1 cellular context compared by ENCODE assay signal in the genomic region with DNA sequence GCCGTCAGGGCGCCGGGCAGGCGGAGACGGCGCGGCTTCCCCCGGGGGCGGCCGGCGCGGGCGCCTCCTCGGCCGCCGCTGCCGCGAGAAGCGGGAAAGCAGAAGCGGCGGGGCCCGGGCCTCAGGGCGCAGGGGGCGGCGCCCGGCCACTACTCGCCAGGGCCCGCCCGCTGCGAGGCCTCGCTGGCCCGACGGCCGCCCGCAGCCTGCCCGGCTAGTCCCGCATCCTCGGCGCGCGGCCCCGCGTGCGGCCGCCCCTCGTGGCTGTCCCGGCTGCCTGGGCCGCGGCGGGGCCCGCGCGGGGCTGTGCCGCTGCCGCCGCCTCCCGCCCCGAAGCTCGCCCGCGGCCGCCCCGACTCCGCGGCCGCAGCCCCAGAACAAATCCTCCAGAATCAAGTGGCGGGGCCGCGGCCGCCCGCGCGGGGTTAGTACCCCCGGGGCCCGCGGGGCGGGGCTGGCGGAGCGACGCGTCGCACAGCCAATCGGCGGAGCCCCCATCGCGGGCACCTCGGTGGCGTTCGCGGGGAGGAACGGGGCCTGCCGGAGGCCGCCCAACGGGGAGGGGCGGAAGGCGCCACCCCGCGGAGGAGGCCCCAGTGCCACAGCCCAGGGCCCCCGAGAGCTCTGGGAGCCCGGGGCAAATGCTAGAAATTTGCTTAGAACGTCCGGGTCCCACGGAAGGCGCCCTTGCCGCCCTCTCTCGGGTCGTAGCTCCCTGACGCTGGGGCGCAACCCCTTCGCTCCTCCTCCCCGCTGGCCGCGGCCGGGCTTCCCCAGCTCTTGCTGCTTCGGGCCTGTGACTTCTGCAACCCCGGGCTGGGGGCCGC.
TF ChIP-seq lines count a peak whose summit lies in the region.

A gene (minus strand): TSS at position 401 of the 827 bp plus-strand sequence. CDS start 408 bp downstream, outside the sequence.

TF ChIP-seq in HEK293, 187 proteins besides CTCF, POLR2A, EP300 and RAD21 (continued from another document):
- TF ChIP-seq, protein P1, sequence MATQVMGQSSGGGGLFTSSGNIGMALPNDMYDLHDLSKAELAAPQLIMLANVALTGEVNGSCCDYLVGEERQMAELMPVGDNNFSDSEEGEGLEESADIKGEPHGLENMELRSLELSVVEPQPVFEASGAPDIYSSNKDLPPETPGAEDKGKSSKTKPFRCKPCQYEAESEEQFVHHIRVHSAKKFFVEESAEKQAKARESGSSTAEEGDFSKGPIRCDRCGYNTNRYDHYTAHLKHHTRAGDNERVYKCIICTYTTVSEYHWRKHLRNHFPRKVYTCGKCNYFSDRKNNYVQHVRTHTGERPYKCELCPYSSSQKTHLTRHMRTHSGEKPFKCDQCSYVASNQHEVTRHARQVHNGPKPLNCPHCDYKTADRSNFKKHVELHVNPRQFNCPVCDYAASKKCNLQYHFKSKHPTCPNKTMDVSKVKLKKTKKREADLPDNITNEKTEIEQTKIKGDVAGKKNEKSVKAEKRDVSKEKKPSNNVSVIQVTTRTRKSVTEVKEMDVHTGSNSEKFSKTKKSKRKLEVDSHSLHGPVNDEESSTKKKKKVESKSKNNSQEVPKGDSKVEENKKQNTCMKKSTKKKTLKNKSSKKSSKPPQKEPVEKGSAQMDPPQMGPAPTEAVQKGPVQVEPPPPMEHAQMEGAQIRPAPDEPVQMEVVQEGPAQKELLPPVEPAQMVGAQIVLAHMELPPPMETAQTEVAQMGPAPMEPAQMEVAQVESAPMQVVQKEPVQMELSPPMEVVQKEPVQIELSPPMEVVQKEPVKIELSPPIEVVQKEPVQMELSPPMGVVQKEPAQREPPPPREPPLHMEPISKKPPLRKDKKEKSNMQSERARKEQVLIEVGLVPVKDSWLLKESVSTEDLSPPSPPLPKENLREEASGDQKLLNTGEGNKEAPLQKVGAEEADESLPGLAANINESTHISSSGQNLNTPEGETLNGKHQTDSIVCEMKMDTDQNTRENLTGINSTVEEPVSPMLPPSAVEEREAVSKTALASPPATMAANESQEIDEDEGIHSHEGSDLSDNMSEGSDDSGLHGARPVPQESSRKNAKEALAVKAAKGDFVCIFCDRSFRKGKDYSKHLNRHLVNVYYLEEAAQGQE (tag by site-specific recombination; IDR thresholded peaks at IDR 0.05): no peak
- TF ChIP-seq ZNF146 (tag by site-specific recombination; IDR thresholded peaks at IDR 0.05): no peak
- TF ChIP-seq ZNF341 (tag by site-specific recombination; IDR thresholded peaks at IDR 0.05; ENCODE audit: low read depth): peak; percentile 42; the same call in 1 of the 2 replicates
- no peak for TF ChIP-seq ZNF140 (tag by site-specific recombination; IDR thresholded peaks at IDR 0.05)
- TF ChIP-seq ZBTB48 (tag by site-specific recombination; IDR thresholded peaks at IDR 0.05): no peak
- TF ChIP-seq BCL11A (tag by site-specific recombination; IDR thresholded peaks at IDR 0.05; ENCODE audit: low read depth): no peak
- no peak for TF ChIP-seq ZNF776 (tag by site-specific recombination; IDR thresholded peaks at IDR 0.05; ENCODE audit: borderline replicate concordance)
- TF ChIP-seq, protein P2, sequence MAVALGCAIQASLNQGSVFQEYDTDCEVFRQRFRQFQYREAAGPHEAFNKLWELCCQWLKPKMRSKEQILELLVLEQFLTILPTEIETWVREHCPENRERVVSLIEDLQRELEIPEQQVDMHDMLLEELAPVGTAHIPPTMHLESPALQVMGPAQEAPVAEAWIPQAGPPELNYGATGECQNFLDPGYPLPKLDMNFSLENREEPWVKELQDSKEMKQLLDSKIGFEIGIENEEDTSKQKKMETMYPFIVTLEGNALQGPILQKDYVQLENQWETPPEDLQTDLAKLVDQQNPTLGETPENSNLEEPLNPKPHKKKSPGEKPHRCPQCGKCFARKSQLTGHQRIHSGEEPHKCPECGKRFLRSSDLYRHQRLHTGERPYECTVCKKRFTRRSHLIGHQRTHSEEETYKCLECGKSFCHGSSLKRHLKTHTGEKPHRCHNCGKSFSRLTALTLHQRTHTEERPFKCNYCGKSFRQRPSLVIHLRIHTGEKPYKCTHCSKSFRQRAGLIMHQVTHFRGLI (tag by site-specific recombination; IDR thresholded peaks at IDR 0.05): no peak
- TF ChIP-seq ZNF561 (tag by site-specific recombination; IDR thresholded peaks at IDR 0.05; ENCODE audit: borderline replicate concordance): peak; percentile 90; the same call in 1 of the 2 replicates
- TF ChIP-seq, protein P3, sequence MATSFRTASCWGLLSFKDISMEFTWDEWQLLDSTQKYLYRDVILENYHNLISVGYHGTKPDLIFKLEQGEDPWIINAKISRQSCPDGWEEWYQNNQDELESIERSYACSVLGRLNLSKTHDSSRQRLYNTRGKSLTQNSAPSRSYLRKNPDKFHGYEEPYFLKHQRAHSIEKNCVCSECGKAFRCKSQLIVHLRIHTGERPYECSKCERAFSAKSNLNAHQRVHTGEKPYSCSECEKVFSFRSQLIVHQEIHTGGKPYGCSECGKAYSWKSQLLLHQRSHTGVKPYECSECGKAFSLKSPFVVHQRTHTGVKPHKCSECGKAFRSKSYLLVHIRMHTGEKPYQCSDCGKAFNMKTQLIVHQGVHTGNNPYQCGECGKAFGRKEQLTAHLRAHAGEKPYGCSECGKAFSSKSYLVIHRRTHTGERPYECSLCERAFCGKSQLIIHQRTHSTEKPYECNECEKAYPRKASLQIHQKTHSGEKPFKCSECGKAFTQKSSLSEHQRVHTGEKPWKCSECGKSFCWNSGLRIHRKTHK (tag by site-specific recombination; IDR thresholded peaks at IDR 0.05): no peak
- peak; percentile 86 for TF ChIP-seq ZBTB8A (tag by site-specific recombination; IDR thresholded peaks at IDR 0.05)
- no peak for TF ChIP-seq ZNF544 (tag by site-specific recombination; IDR thresholded peaks at IDR 0.05)
- no peak for TF ChIP-seq ZNF830 (tag by site-specific recombination; IDR thresholded peaks at IDR 0.05; ENCODE audit: low read depth)
- no peak for TF ChIP-seq ZNF510 (tag by site-specific recombination; IDR thresholded peaks at IDR 0.05; ENCODE audit: insufficient replicate concordance)
- TF ChIP-seq, protein P4, sequence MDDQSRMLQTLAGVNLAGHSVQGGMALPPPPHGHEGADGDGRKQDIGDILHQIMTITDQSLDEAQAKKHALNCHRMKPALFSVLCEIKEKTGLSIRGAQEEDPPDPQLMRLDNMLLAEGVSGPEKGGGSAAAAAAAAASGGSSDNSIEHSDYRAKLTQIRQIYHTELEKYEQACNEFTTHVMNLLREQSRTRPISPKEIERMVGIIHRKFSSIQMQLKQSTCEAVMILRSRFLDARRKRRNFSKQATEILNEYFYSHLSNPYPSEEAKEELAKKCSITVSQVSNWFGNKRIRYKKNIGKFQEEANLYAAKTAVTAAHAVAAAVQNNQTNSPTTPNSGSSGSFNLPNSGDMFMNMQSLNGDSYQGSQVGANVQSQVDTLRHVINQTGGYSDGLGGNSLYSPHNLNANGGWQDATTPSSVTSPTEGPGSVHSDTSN (CRISPR knock-in tag; IDR thresholded peaks at IDR 0.05): no peak
- TF ChIP-seq, protein P5, sequence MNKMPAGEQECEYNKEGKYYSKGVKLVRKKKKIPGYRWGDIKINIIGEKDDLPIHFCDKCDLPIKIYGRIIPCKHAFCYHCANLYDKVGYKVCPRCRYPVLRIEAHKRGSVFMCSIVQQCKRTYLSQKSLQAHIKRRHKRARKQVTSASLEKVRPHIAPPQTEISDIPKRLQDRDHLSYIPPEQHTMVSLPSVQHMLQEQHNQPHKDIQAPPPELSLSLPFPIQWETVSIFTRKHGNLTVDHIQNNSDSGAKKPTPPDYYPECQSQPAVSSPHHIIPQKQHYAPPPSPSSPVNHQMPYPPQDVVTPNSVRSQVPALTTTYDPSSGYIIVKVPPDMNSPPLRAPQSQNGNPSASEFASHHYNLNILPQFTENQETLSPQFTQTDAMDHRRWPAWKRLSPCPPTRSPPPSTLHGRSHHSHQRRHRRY (tag by site-specific recombination; IDR thresholded peaks at IDR 0.05): no peak
- TF ChIP-seq, protein P6, sequence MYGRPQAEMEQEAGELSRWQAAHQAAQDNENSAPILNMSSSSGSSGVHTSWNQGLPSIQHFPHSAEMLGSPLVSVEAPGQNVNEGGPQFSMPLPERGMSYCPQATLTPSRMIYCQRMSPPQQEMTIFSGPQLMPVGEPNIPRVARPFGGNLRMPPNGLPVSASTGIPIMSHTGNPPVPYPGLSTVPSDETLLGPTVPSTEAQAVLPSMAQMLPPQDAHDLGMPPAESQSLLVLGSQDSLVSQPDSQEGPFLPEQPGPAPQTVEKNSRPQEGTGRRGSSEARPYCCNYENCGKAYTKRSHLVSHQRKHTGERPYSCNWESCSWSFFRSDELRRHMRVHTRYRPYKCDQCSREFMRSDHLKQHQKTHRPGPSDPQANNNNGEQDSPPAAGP (tag by site-specific recombination; IDR thresholded peaks at IDR 0.05): no peak
- 0 out of 2 replicates have a peak, but pooled peaks have one; percentile 38 for TF ChIP-seq KLF1 (tag by site-specific recombination; IDR thresholded peaks at IDR 0.05)
- no peak for TF ChIP-seq KLF7 (tag by site-specific recombination; IDR thresholded peaks at IDR 0.05; ENCODE audit: borderline replicate concordance)
- no peak for TF ChIP-seq ZNF266 (tag by site-specific recombination; IDR thresholded peaks at IDR 0.05; ENCODE audit: low read depth)
- no peak for TF ChIP-seq ZSCAN23 (tag by site-specific recombination; IDR thresholded peaks at IDR 0.05)
- TF ChIP-seq ZNF521 (tag by site-specific recombination; IDR thresholded peaks at IDR 0.05): no peak
- no peak for TF ChIP-seq ZFP37 (tag by site-specific recombination; IDR thresholded peaks at IDR 0.05)
- TF ChIP-seq ZNF138 (tag by site-specific recombination; IDR thresholded peaks at IDR 0.05; ENCODE audit: borderline replicate concordance): no peak
- no peak for TF ChIP-seq ZNF529 (tag by site-specific recombination; IDR thresholded peaks at IDR 0.05; ENCODE audit: insufficient replicate concordance)
- no peak for TF ChIP-seq ZNF610 (tag by site-specific recombination; IDR thresholded peaks at IDR 0.05; ENCODE audit: borderline replicate concordance)
- TF ChIP-seq, protein P7, sequence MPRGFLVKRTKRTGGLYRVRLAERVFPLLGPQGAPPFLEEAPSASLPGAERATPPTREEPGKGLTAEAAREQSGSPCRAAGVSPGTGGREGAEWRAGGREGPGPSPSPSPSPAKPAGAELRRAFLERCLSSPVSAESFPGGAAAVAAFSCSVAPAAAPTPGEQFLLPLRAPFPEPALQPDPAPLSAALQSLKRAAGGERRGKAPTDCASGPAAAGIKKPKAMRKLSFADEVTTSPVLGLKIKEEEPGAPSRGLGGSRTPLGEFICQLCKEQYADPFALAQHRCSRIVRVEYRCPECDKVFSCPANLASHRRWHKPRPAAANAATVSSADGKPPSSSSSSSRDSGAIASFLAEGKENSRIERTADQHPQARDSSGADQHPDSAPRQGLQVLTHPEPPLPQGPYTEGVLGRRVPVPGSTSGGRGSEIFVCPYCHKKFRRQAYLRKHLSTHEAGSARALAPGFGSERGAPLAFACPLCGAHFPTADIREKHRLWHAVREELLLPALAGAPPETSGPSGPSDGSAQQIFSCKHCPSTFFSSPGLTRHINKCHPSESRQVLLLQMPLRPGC (tag by site-specific recombination; IDR thresholded peaks at IDR 0.05): no peak
- TF ChIP-seq FEZF1 (tag by site-specific recombination; IDR thresholded peaks at IDR 0.05): no peak
- no peak for TF ChIP-seq ZNF473 (tag by site-specific recombination; IDR thresholded peaks at IDR 0.05)
- TF ChIP-seq, protein P8, sequence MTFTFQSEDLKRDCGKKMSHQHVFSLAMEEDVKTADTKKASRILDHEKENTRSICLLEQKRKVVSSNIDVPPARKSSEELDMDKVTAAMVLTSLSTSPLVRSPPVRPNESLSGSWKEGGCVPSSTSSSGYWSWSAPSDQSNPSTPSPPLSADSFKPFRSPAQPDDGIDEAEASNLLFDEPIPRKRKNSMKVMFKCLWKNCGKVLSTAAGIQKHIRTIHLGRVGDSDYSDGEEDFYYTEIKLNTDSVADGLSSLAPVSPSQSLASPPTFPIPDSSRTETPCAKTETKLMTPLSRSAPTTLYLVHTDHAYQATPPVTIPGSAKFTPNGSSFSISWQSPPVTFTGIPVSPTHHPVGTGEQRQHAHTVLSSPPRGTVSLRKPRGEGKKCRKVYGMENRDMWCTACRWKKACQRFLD (tag by site-specific recombination; IDR thresholded peaks at IDR 0.05): no peak
- peak; percentile 39; the same call in 1 of the 2 replicates for TF ChIP-seq KLF10 (tag by site-specific recombination; IDR thresholded peaks at IDR 0.05)
